Comparison of ENCODE assay signal across 8 cellular contexts in genomic region chr1:231091853-231092301, GRCh38. TPM values are rescaled to one million over a fixed set of nuclear protein-coding genes. Genes with fewer than 3 reads are reported as not detected.
DNase-seq lines count a peak whose midpoint lies in the region; ATAC-seq and TF ChIP-seq lines count a peak whose summit lies in the region.

No MANE protein-coding gene starts in this region.

- H3K27ac Mint-ChIP-seq in CD4-positive, alpha-beta T cell, result no peak overlapping the region
- H3K27ac Mint-ChIP-seq in HFFc6, result no peak overlapping the region

- DNase-seq in CD4-positive, alpha-beta T cell, result peak in 9 of 10 experiments; percentile 11 to 42 (median 21)
- DNase-seq in HFFc6, result no peak
- DNase-seq in T-helper 1 cell, result peak in 3 of 5 donors; percentile 7 to 22 (median 20)
- DNase-seq in dorsolateral prefrontal cortex, result no peak
- no peak for DNase-seq in retinal pigment epithelial cell (ENCODE audit: low read depth)
- no peak for DNase-seq in 8988T
- no peak for DNase-seq in SK-N-DZ (ENCODE audit: low spot score)
- no peak for DNase-seq in tibial artery

- ATAC-seq in CD4-positive, alpha-beta T cell (ENCODE audit: poor library complexity), result no peak

- H3K9me3 ChIP-seq in CD4-positive, alpha-beta T cell (ENCODE audit: control insufficient read depth, low read length), result no peaks in the 10 kb centered on the region
- H3K9me3 ChIP-seq in tibial artery, result no peaks in the 10 kb centered on the region

- no peak overlapping the region for H3K4me3 Mint-ChIP-seq in CD4-positive, alpha-beta T cell
- no peak overlapping the region for H3K4me3 Mint-ChIP-seq in HFFc6

- H3K27me3 Mint-ChIP-seq in CD4-positive, alpha-beta T cell, result peaks cover 41% of the 10 kb centered on the region
- no peaks in the 10 kb centered on the region; the same call in none of the 2 replicates for H3K27me3 Mint-ChIP-seq in HFFc6 (ENCODE audit: insufficient read depth)

- H3K36me3 Mint-ChIP-seq in CD4-positive, alpha-beta T cell (ENCODE audit: low read depth), result no peaks in the 10 kb centered on the region
- no peaks in the 10 kb centered on the region for H3K36me3 Mint-ChIP-seq in HFFc6 (ENCODE audit: low read depth)

- H3K4me1 ChIP-seq in tibial artery, result no peaks in the 10 kb centered on the region

- POLR2A ChIA-PET in CD4-positive, alpha-beta T cell (lab: Charles Lee), result no interaction called here

- no peaks in the 10 kb centered on the region for H3K36me3 ChIP-seq in tibial artery

- intact Hi-C loops in CD4-positive, alpha-beta T cell (cut with DNase I, micrococcal nuclease), result loop anchor here (1.0 to 5.0 kb wide), 2 partner anchors 175 kb away; no protein-coding TSS in a partner anchor
- intact Hi-C loops in dorsolateral prefrontal cortex (cut with DNase I), result loop anchor here (5.0 kb wide), 2 partner anchors 120 to 165 kb away; no protein-coding TSS in a partner anchor
- intact Hi-C loops in tibial artery (cut with DNase I; ENCODE audit: low total_unique reads), result no loop called here

- peaks cover 8% of the 10 kb centered on the region for H3K27me3 ChIP-seq in CD4-positive, alpha-beta T cell (ENCODE audit: control insufficient read depth, insufficient read depth, low read length)
- H3K27me3 ChIP-seq in dorsolateral prefrontal cortex (peaks cover 0 to 4% (median 0%) of the 10 kb centered on the region in 45 donors), tibial artery (peaks cover 0 to 9% of the 10 kb centered on the region in 2 donors)

- no peaks in the 10 kb centered on the region for H3K4me1 Mint-ChIP-seq in CD4-positive, alpha-beta T cell (ENCODE audit: low read depth)
- no peaks in the 10 kb centered on the region for H3K4me1 Mint-ChIP-seq in HFFc6 (ENCODE audit: low read depth)

- H3K27ac ChIP-seq in CD4-positive, alpha-beta T cell (ENCODE audit: low read depth, low read length), result no peak overlapping the region
- H3K27ac ChIP-seq in dorsolateral prefrontal cortex, result no peak overlapping the region
- no peak overlapping the region for H3K27ac ChIP-seq in tibial artery

- CTCF ChIA-PET in CD4-positive, alpha-beta T cell (lab: Charles Lee), result no interaction called here

- no peak overlapping the region for H3K4me3 ChIP-seq in dorsolateral prefrontal cortex
- H3K4me3 ChIP-seq in retinal pigment epithelial cell (ENCODE audit: low read length), result no peak overlapping the region
- no peak overlapping the region for H3K4me3 ChIP-seq in tibial artery

- H3K9me3 Mint-ChIP-seq in CD4-positive, alpha-beta T cell, result no peaks in the 10 kb centered on the region
- H3K9me3 Mint-ChIP-seq in HFFc6, result no peaks in the 10 kb centered on the region

- TF ChIP-seq CTCF in CD4-positive, alpha-beta T cell (IDR thresholded peaks at IDR 0.05), result peak; percentile 44
- TF ChIP-seq CTCF in HFFc6 (IDR thresholded peaks at IDR 0.05) (peak; percentile 73), dorsolateral prefrontal cortex (IDR thresholded peaks at IDR 0.05 in 54 of 56, conservative IDR thresholded peaks at IDR 0.05 in 2 of 56; ENCODE audit: low read depth in 1 of 56, partially characterized antibody in 56 of 56) (peak in 40 of 56 donors; percentile 13 to 51 (median 28)), retinal pigment epithelial cell (conservative IDR thresholded peaks at IDR 0.05; ENCODE audit: low read depth, low read length) (peak; percentile 63), tibial artery (IDR thresholded peaks at IDR 0.05) (no peak)

RNA-seq across cellular contexts. Expression of gene FAM89A, which starts 51.8 kb away (rescaled TPM):
- total RNA-seq in CD4-positive, alpha-beta T cell, result 1 to 10 TPM; 3.3 to 4.0 TPM
- 1 to 10 TPM; 2.4 to 3.7 (median 2.9) TPM for total RNA-seq in HFFc6 (2021; fragmentation: NEBNext Ultra II Directional; extraction: Animal tissue kit (Norgen Biotek cat#: 25700))
- 10 to 100 TPM in 55 of 120 experiments, 1 to 10 TPM in 65; 3.7 to 26.3 (median 9.5) TPM for total RNA-seq in dorsolateral prefrontal cortex
- polyA plus RNA-seq in SK-N-DZ (2014; cell fraction: cytosol; rRNA removed), result 38.6 and 40.9 TPM in 2 replicates
- 21.3 and 31.0 TPM in 2 replicates for polyA plus RNA-seq in SK-N-DZ (2014; cell fraction: nucleus; rRNA removed)

Comparison
In these comparisons a context has a peak if more than half of its experiments do, and no peak if none do; other contexts are left out.
1. DNase-seq: peak in CD4-positive, alpha-beta T cell (9 of 10) and T-helper 1 cell (3 of 5); none in HFFc6 (single experiment), dorsolateral prefrontal cortex (0 of 10), retinal pigment epithelial cell (single experiment), 8988T (single experiment), SK-N-DZ (single experiment) and tibial artery (0 of 2).
2. CTCF ChIP-seq: peak in CD4-positive, alpha-beta T cell (single experiment), HFFc6 (single experiment), dorsolateral prefrontal cortex (40 of 56) and retinal pigment epithelial cell (single experiment); none in tibial artery (0 of 2).